1 cellular context compared by ENCODE assay signal in genomic region chr10:35635576-35635975, GRCh38.
TF ChIP-seq lines count a peak whose summit lies in the region.

No MANE protein-coding gene starts in this region.

TF ChIP-seq in SK-N-SH treated with all-trans-retinoic acid at 6 μM for 48 hours, 23 proteins besides CTCF, POLR2A, EP300 and RAD21 (continued from another document):
- TF ChIP-seq CSRNP3 (CRISPR knock-in tag; IDR thresholded peaks at IDR 0.05) (no peak), ZFP3 (CRISPR knock-in tag; IDR thresholded peaks at IDR 0.05) (no peak), ZC3H10 (CRISPR knock-in tag; IDR thresholded peaks at IDR 0.05) (no peak), CSDC2 (CRISPR knock-in tag; IDR thresholded peaks at IDR 0.05) (no peak), TSHZ2 (CRISPR knock-in tag; IDR thresholded peaks at IDR 0.05) (no peak), CREB5 (CRISPR knock-in tag; IDR thresholded peaks at IDR 0.05; ENCODE audit: low read depth) (no peak), TCF4 (CRISPR knock-in tag; IDR thresholded peaks at IDR 0.05; ENCODE audit: borderline replicate concordance) (no peak), GLIS3 (CRISPR knock-in tag; IDR thresholded peaks at IDR 0.05) (no peak), PATZ1 (CRISPR knock-in tag; IDR thresholded peaks at IDR 0.05; ENCODE audit: borderline replicate concordance) (no peak), ZNF70 (CRISPR knock-in tag; IDR thresholded peaks at IDR 0.05) (no peak)
